Comparison of ENCODE assay signal across 22 cellular contexts in the genomic region with DNA sequence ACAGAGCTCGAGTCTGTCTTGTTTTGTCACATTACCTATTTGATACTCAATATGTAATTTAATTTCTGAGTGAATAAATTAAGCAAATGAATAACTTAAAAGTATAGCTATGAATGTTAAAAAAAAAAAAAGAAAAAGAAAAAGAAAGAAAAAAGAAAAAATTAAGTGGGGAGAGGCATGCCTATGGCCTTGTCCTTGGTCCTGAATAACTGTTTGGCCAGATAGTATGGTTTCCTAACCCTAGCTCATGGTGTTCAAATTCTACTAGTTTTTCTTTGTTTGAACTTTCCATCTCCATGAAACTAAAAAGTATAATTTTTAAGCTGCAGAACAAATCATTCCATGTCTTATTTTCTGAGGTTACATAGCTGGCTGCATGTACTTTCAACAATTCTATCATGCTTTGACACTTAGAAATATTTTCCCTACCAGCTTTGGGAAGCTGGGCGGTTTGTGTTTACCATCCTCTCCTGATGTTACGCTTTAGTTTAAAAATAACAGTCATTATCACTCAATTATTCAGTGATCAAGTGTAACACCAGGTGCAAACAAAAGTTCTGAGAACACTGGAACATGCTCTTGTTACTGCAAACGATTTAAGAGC. TPM values are rescaled to one million over a fixed set of nuclear protein-coding genes. Genes with fewer than 3 reads are reported as not detected.
A peak's percentile ranks its signal among the peaks of the same experiment; 100 is the strongest.
DNase-seq lines count a peak whose midpoint lies in the region; TF ChIP-seq lines count a peak whose summit lies in the region.
"Had no signal": no experiment of that assay in that cellular context is flagged by ENCODE, and none has a peak within 500 bp of the region (broad histone marks: within the 10 kb centered on the region; RNA-seq: fewer than 3 reads in every experiment).

No MANE protein-coding gene starts in this region.

- H3K9ac ChIP-seq in liver (ENCODE audit: low read depth in 1 of 2, low read length in 2 of 2), result no peak overlapping the region

- no peak overlapping the region for H3K27ac ChIP-seq in liver (ENCODE audit: low read depth in 1 of 2, low read length in 2 of 2)
- no peak overlapping the region for H3K27ac ChIP-seq in brain microvascular endothelial cell
- H3K27ac ChIP-seq: gastrocnemius medialis, pancreas, vagina had no signal

- no peaks in the 10 kb centered on the region for H3K27me3 ChIP-seq in liver (ENCODE audit: control insufficient read depth in 4 of 4, insufficient read depth in 4 of 4, low read length in 3 of 4)
- no peaks in the 10 kb centered on the region for H3K27me3 ChIP-seq in brain microvascular endothelial cell (replicated peaks)
- H3K27me3 ChIP-seq: gastrocnemius medialis, pancreas, vagina had no signal

- TF ChIP-seq RAD21 in liver (IDR thresholded peaks at IDR 0.05), result no peak

- WGBS in liver, result 89% methylated on average over 4 of the region's 4 CpGs

- TF ChIP-seq CTCF in liver (IDR thresholded peaks at IDR 0.05; ENCODE audit: low read depth, low read length, missing input control) (no peak), brain microvascular endothelial cell (IDR thresholded peaks at IDR 0.05; ENCODE audit: low read depth, low read length, missing control alignments) (no peak)

- H3K4me1 ChIP-seq in liver (ENCODE audit: control insufficient read depth in 4 of 4, insufficient read depth in 4 of 4, low read length in 3 of 4), result no peaks in the 10 kb centered on the region
- H3K4me1 ChIP-seq: gastrocnemius medialis, pancreas, vagina had no signal

- DNase-seq in NCI-H2171 treated with DMSO at 0.1 percent for 48 hours (lab: John Stamatoyannopoulos, UW) (peak; percentile 36), NCI-H2171 (lab: John Stamatoyannopoulos, UW) (no peak), NCI-H146 treated with DMSO at 0.1 percent for 48 hours (lab: John Stamatoyannopoulos, UW; ENCODE audit: unreplicated experiment) (peak; percentile 57), NCI-H774 (lab: John Stamatoyannopoulos, UW) (peak; percentile 83), brain microvascular endothelial cell (no peak), HPDE6-E6E7 (ENCODE audit: extremely low spot score) (no peak), amniotic stem cell (lab: John Stamatoyannopoulos, UW) (no peak)
- DNase-seq: activated CD4-positive, alpha-beta T cell treated with anti-CD3 and anti-CD28 coated beads for 36 hours; effector CD4-positive, alpha-beta T cell; gastrocnemius medialis; kidney glomerular epithelial cell; naive thymus-derived CD8-positive, alpha-beta T cell; NCI-H524 treated with DMSO at 0.1 percent for 48 hours; pancreas; right cardiac atrium; Right ventricle myocardium superior; stimulated activated CD4-positive, alpha-beta T cell treated with anti-CD3 and anti-CD28 coated beads, Interleukin-15, amount 100 ng/mL, for 24 hours; substantia nigra had no signal

- no peaks in the 10 kb centered on the region for H3K36me3 ChIP-seq in liver (ENCODE audit: control insufficient read depth in 4 of 4, insufficient read depth in 3 of 4, low read depth in 1 of 4, low read length in 3 of 4)
- H3K36me3 ChIP-seq in brain microvascular endothelial cell (replicated peaks), result no peaks in the 10 kb centered on the region
- H3K36me3 ChIP-seq: gastrocnemius medialis, pancreas, vagina had no signal

- in situ Hi-C loops in brain microvascular endothelial cell (cut with HindIII; ENCODE audit: low pct_ligation_motif_present, low sequenced_read_pairs), result no loop called here

- no peaks in the 10 kb centered on the region for H3K9me3 ChIP-seq in liver (ENCODE audit: control insufficient read depth in 4 of 4, low read length in 3 of 4)
- H3K9me3 ChIP-seq: gastrocnemius medialis, pancreas, vagina had no signal

- no peak overlapping the region for H3K4me3 ChIP-seq in liver (ENCODE audit: low read depth in 1 of 3, low read length in 3 of 3)
- H3K4me3 ChIP-seq in brain microvascular endothelial cell (ENCODE audit: low read depth, low read length), result no peak overlapping the region
- H3K4me3 ChIP-seq: gastrocnemius medialis, pancreas, vagina had no signal

TF ChIP-seq in liver, 16 proteins besides CTCF, POLR2A, EP300 and RAD21:
- TF ChIP-seq ZBTB33 (IDR thresholded peaks at IDR 0.05), result no peak
- peak; percentile 98 for TF ChIP-seq REST (IDR thresholded peaks at IDR 0.05)

RNA-seq across cellular contexts. Expression of gene TOX3, which starts 31.8 kb away (rescaled TPM):
- 1 to 10 TPM; 1.3 to 2.1 TPM for total RNA-seq in liver
- 1 to 10 TPM; 2.7 to 3.5 TPM for polyA plus RNA-seq in liver
- total RNA-seq: activated CD4-positive, alpha-beta T cell treated with anti-CD3 and anti-CD28 coated beads for 36 hours; activated T-helper 1 cell treated with anti-CD3 and anti-CD28 coated beads, Interleukin-12 subunit alpha, Interleukin-12 subunit beta, Interleukin-2, Interleukin-4 antibody, amounts not matched to agents 30 ng/mL and 10 ng/mL and 1 ng/mL, durations not matched to agents 14 hours and 24 hours and 36 hours; chondrocyte; naive thymus-derived CD8-positive, alpha-beta T cell; right cardiac atrium; Right ventricle myocardium superior had no signal
- polyA plus RNA-seq: naive thymus-derived CD8-positive, alpha-beta T cell had no signal

Comparison
In these comparisons a context has a peak if more than half of its experiments do, and no peak if none do; other contexts are left out.
1. DNase-seq: peak in NCI-H2171 treated with DMSO at 0.1 percent for 48 hours (single experiment), NCI-H146 treated with DMSO at 0.1 percent for 48 hours (single experiment) and NCI-H774 (single experiment); none in NCI-H2171 (single experiment), brain microvascular endothelial cell (single experiment), HPDE6-E6E7 (single experiment) and amniotic stem cell (single experiment).